Comparison of ENCODE assay signal across 37 cellular contexts in genomic region chr16:70442344-70442743, GRCh38. TPM values are rescaled to one million over a fixed set of nuclear protein-coding genes. Genes with fewer than 3 reads are reported as not detected.
DNase-seq lines count a peak whose midpoint lies in the region; ATAC-seq, FAIRE-seq and TF ChIP-seq lines count a peak whose summit lies in the region.
"Had no signal": no experiment of that assay in that cellular context is flagged by ENCODE, and none has a peak within 500 bp of the region (broad histone marks: within the 10 kb centered on the region; RNA-seq: fewer than 3 reads in every experiment).

No MANE protein-coding gene starts in this region.

- H3K4me1 ChIP-seq in HepG2 (ENCODE audit: insufficient read depth, low read length) (peaks cover 60% of the 10 kb centered on the region), right lobe of liver (peaks cover 0 to 8% (median 0%) of the 10 kb centered on the region in 4 donors), HEK293 (ENCODE audit: control insufficient read depth, insufficient read depth, low read length) (no peaks in the 10 kb centered on the region; the same call in 1 of the 2 replicates), K562 (replicated peaks in 1 of 2; ENCODE audit: control insufficient read depth in 2 of 2, insufficient read depth in 2 of 2, low read length in 2 of 2) (peaks cover 14 to 21% of the 10 kb centered on the region in 2 experiments)

- H3K36me3 ChIP-seq in HepG2 (replicated peaks in 1 of 2; ENCODE audit: control insufficient read depth in 1 of 2, insufficient read depth in 2 of 2, low read length in 2 of 2) (no peaks in the 10 kb centered on the region), right lobe of liver (no peaks in the 10 kb centered on the region), HEK293 (ENCODE audit: control insufficient read depth in 2 of 2, insufficient read depth in 1 of 2, low read length in 2 of 2) (no peaks in the 10 kb centered on the region), K562 (ENCODE audit: control insufficient read depth, insufficient read depth, low read length) (peaks cover 3% of the 10 kb centered on the region; the same call in 1 of the 3 replicates)
- H3K36me3 ChIP-seq: BE2C; BLaER1; BLaER1 treated with 17β-estradiol and CSF1 and Interleukin-3, amounts not matched to agents 10 nM and 100 nM had no signal

- no peak for TF ChIP-seq EP300 in HepG2 (IDR thresholded peaks at IDR 0.05; ENCODE audit: low read depth in 2 of 2, low read length in 2 of 2)
- no peak for TF ChIP-seq EP300 in HepG2 (CRISPR knock-in tag; IDR thresholded peaks at IDR 0.05; ENCODE audit: borderline replicate concordance)
- TF ChIP-seq EP300 in K562 (IDR thresholded peaks at IDR 0.05; ENCODE audit: low read length), result no peak

- H3K79me2 ChIP-seq in HepG2 (ENCODE audit: insufficient read depth, low read length), result peaks cover 12% of the 10 kb centered on the region
- H3K79me2 ChIP-seq in K562 (ENCODE audit: control insufficient read depth, insufficient read depth, low read length), result peaks cover 14% of the 10 kb centered on the region

- BruUV-seq in HepG2 (replicated peaks; lab: Mats Ljungman, UMichigan), result no TSS peak
- BruUV-seq in K562 (replicated peaks; lab: Mats Ljungman, UMichigan), result no TSS peak

- DNase-seq in HepG2 (ENCODE audit: low spot score) (no peak), right lobe of liver (no peak), WTC11 (ENCODE audit: low spot score) (no peak), K562 (ENCODE audit: extremely low read depth in 1 of 4, low spot score in 3 of 4) (no peak), cerebellum (ENCODE audit: low spot score) (no peak), NCI-H226 (no peak)
- DNase-seq: 8988T; ACHN; AML-193; BE2C; C1 segment of cervical spinal cord; Caco-2; Calu3; CD4-positive, alpha-beta memory T cell; CD4-positive, alpha-beta T cell; CD4-positive, CD25-positive, alpha-beta regulatory T cell; CD8-positive, alpha-beta memory T cell; CD8-positive, alpha-beta T cell; COR-L47; DMS 273 treated with DMSO at 0.1 percent for 48 hours; DMS153; DMS53; DMS79; DMS79 treated with DMSO at 0.1 percent for 48 hours; DND-41; EL had no signal

- no peak overlapping the region for H2AFZ ChIP-seq in HepG2 (ENCODE audit: low read length)
- peak overlapping the region; percentile 18; the same call in 1 of the 2 replicates for H2AFZ ChIP-seq in K562 (ENCODE audit: low read depth, low read length)

- H3K4me3 Mint-ChIP-seq in WTC11, result no peak overlapping the region
- H3K4me3 Mint-ChIP-seq: B cell; CD14-positive monocyte; CD4-positive, alpha-beta memory T cell; CD4-positive, alpha-beta T cell; CD8-positive, alpha-beta memory T cell; CD8-positive, alpha-beta T cell had no signal

- no peak overlapping the region for H3K4me2 ChIP-seq in HepG2 (ENCODE audit: low read depth, low read length)
- no peak overlapping the region for H3K4me2 ChIP-seq in K562 (ENCODE audit: insufficient read depth, low read length)
- H3K4me2 ChIP-seq: A549; BLaER1; BLaER1 treated with 17β-estradiol and CSF1 and Interleukin-3, amounts not matched to agents 10 nM and 100 nM had no signal

- H4K20me1 ChIP-seq in HepG2 (ENCODE audit: insufficient read depth, low read length) (no peaks in the 10 kb centered on the region), K562 (replicated peaks; ENCODE audit: control insufficient read depth, insufficient read depth, low read length) (no peaks in the 10 kb centered on the region)

- no peak for TF ChIP-seq RAD21 in HepG2 (CRISPR knock-in tag; IDR thresholded peaks at IDR 0.05)
- no peak for TF ChIP-seq RAD21 in K562 (CRISPR knock-in tag; conservative IDR thresholded peaks at IDR 0.05 in 1 of 2, IDR thresholded peaks at IDR 0.05 in 1 of 2)

- no peaks in the 10 kb centered on the region for H3K27me3 Mint-ChIP-seq in WTC11 (ENCODE audit: low read depth)
- H3K27me3 Mint-ChIP-seq: B cell; CD4-positive, alpha-beta memory T cell; CD4-positive, alpha-beta T cell; CD8-positive, alpha-beta memory T cell had no signal

- no peak overlapping the region for H3K27ac Mint-ChIP-seq in WTC11
- H3K27ac Mint-ChIP-seq: B cell; CD14-positive monocyte; CD4-positive, alpha-beta memory T cell; CD4-positive, alpha-beta T cell; CD8-positive, alpha-beta T cell had no signal

- intact Hi-C loops in HepG2 (cut with micrococcal nuclease; ENCODE audit: unreplicated experiment), result no loop called here
- intact Hi-C loops in right lobe of liver (cut with DNase I), result no loop called here
- intact Hi-C loops in K562 (cut with micrococcal nuclease), result no loop called here

- in situ Hi-C loops in HepG2 (cut with HindIII; ENCODE audit: extremely low pct_ligation_motif_present, low pct_unique_long_range_greater_than_20kb), result no loop called here
- in situ Hi-C loops in K562 (cut with MboI), result no loop called here

- H3K4me3 ChIP-seq in HepG2 (replicated peaks in 1 of 3; ENCODE audit: insufficient read depth in 1 of 3, low read depth in 2 of 3, low read length in 3 of 3), result no peak overlapping the region
- H3K4me3 ChIP-seq in right lobe of liver, result no peak overlapping the region
- no peak overlapping the region for H3K4me3 ChIP-seq in HEK293 (ENCODE audit: low read depth, low read length)
- H3K4me3 ChIP-seq in K562, result no peak overlapping the region
- H3K4me3 ChIP-seq: A549; BLaER1; BLaER1 treated with 17β-estradiol and CSF1 and Interleukin-3, amounts not matched to agents 10 nM and 100 nM had no signal

- H3K9me3 Mint-ChIP-seq in WTC11, result no peaks in the 10 kb centered on the region
- H3K9me3 Mint-ChIP-seq: CD14-positive monocyte; CD4-positive, alpha-beta memory T cell; CD4-positive, alpha-beta T cell; CD8-positive, alpha-beta memory T cell; CD8-positive, alpha-beta T cell had no signal

- no peak overlapping the region for H3K9ac ChIP-seq in HepG2 (ENCODE audit: insufficient read depth, low read depth, low read length)
- no peak overlapping the region for H3K9ac ChIP-seq in K562 (ENCODE audit: insufficient read depth in 1 of 2, low read depth in 2 of 2, low read length in 2 of 2)
- H3K9ac ChIP-seq: BLaER1; BLaER1 treated with 17β-estradiol and CSF1 and Interleukin-3, amounts not matched to agents 10 nM and 100 nM had no signal

- no peaks in the 10 kb centered on the region for H3K9me1 ChIP-seq in K562 (ENCODE audit: control insufficient read depth, insufficient read depth, low read length)

- peaks cover 27% of the 10 kb centered on the region for H3K4me1 Mint-ChIP-seq in WTC11

- no peaks in the 10 kb centered on the region for H3K36me3 Mint-ChIP-seq in WTC11
- H3K36me3 Mint-ChIP-seq: CD14-positive monocyte; CD4-positive, CD25-positive, alpha-beta regulatory T cell had no signal

- no peak overlapping the region for H3K27ac ChIP-seq in HepG2 (ENCODE audit: extremely low read length, insufficient read depth, low read length)
- no peak overlapping the region for H3K27ac ChIP-seq in right lobe of liver
- H3K27ac ChIP-seq in HEK293 (ENCODE audit: extremely low read depth, low read depth, low read length), result no peak overlapping the region
- no peak overlapping the region for H3K27ac ChIP-seq in K562 (ENCODE audit: extremely low read depth, low read depth, low read length)
- H3K27ac ChIP-seq: 22Rv1; A549; BLaER1; BLaER1 treated with 17β-estradiol and CSF1 and Interleukin-3, amounts not matched to agents 10 nM and 100 nM; C4-2B had no signal

- no peaks in the 10 kb centered on the region; a peak in 1 of 5 replicates for H3K27me3 ChIP-seq in HepG2 (ENCODE audit: control insufficient read depth in 1 of 2, insufficient read depth in 2 of 2, low read length in 2 of 2)
- no peaks in the 10 kb centered on the region for H3K27me3 ChIP-seq in right lobe of liver
- no peaks in the 10 kb centered on the region for H3K27me3 ChIP-seq in K562 (ENCODE audit: control insufficient read depth in 2 of 2, insufficient read depth in 2 of 2, low read length in 2 of 2)
- H3K27me3 ChIP-seq: BE2C; BLaER1; BLaER1 treated with 17β-estradiol and CSF1 and Interleukin-3, amounts not matched to agents 10 nM and 100 nM had no signal

- H3K9me3 ChIP-seq in HepG2 (ENCODE audit: low read length) (no peaks in the 10 kb centered on the region), right lobe of liver (no peaks in the 10 kb centered on the region), HEK293 (ENCODE audit: control insufficient read depth, insufficient read depth, low read depth, low read length) (no peaks in the 10 kb centered on the region), K562 (replicated peaks; ENCODE audit: control insufficient read depth, insufficient read depth, low read depth, low read length) (no peaks in the 10 kb centered on the region)
- H3K9me3 ChIP-seq: A549; BE2C; BLaER1; BLaER1 treated with 17β-estradiol and CSF1 and Interleukin-3, amounts not matched to agents 10 nM and 100 nM; Caco-2 had no signal

- FAIRE-seq in HepG2 (lab: Jason Lieb, UNC), result no peak
- FAIRE-seq in K562 (lab: Jason Lieb, UNC), result no peak
- FAIRE-seq: A204.1, A549, D721Med had no signal

- CTCF ChIA-PET in HepG2 (lab: Yijun Ruan, JAX; ENCODE audit: low intra/inter-chr PET ratio, low total read pairs), result no interaction called here
- CTCF ChIA-PET in HEK293 (lab: Yijun Ruan, JAX), result interaction anchor here (0.5 to 0.6 kb wide), 2 partner anchors 38 to 74 kb away, joined by 4 to 5 read pairs; no protein-coding TSS in a partner anchor
- CTCF ChIA-PET in WTC11 (lab: Charles Lee), result no interaction called here
- CTCF ChIA-PET in K562 (lab: Yijun Ruan, JAX; ENCODE audit: low intra/inter-chr PET ratio), result no interaction called here

- POLR2A ChIA-PET in HepG2 (lab: Yijun Ruan, JAX), result interaction anchor here (5.4 to 8.3 kb wide), 3 partner anchors 12 to 62 kb away, joined by 61 to 78 read pairs (median 75); partner anchors contain the start of gene FCSK
- POLR2A ChIA-PET in HEK293 (lab: Yijun Ruan, JAX), result interaction anchor here (0.7 to 6.0 kb wide), 3 partner anchors 10 to 61 kb away, joined by 3 to 31 read pairs (median 20); partner anchors contain the start of gene FCSK
- POLR2A ChIA-PET in WTC11 (lab: Charles Lee), result no interaction called here
- POLR2A ChIA-PET in K562 (lab: Yijun Ruan, JAX), result interaction anchor here (0.5 to 2.1 kb wide), 4 partner anchors 10 to 90 kb away, joined by 3 to 8 read pairs (median 4); no protein-coding TSS in a partner anchor

- 76% methylated on average over 7 of the region's 7 CpGs for WGBS in HepG2 (ENCODE audit: low lambda C conversion rate)
- WGBS in right lobe of liver (ENCODE audit: insufficient coverage, low coverage, low lambda C conversion rate, missing lambda C conversion rate), result 89% methylated on average over 7 of the region's 7 CpGs
- WGBS in K562 (ENCODE audit: insufficient coverage, low coverage, missing lambda C conversion rate), result 88% methylated on average over 6 of the region's 7 CpGs

- TF ChIP-seq CTCF in HepG2 (CRISPR knock-in tag; IDR thresholded peaks at IDR 0.05) (no peak), right lobe of liver (IDR thresholded peaks at IDR 0.05) (no peak), HEK293 (tag by site-specific recombination; IDR thresholded peaks at IDR 0.05) (no peak), WTC11 (IDR thresholded peaks at IDR 0.05) (no peak), K562 (IDR thresholded peaks at IDR 0.05 in 2 of 3, conservative IDR thresholded peaks at IDR 0.05 in 1 of 3; ENCODE audit: insufficient read depth in 2 of 3, low read depth in 1 of 3, low read length in 3 of 3) (no peak)

- TF ChIP-seq POLR2A in HepG2 (IDR thresholded peaks at IDR 0.05; ENCODE audit: insufficient read depth in 1 of 2, low read depth in 2 of 2, low read length in 2 of 2), result no peak
- TF ChIP-seq POLR2A in right lobe of liver (IDR thresholded peaks at IDR 0.05), result no peak
- TF ChIP-seq POLR2A in K562 (conservative IDR thresholded peaks at IDR 0.05), result no peak

- ATAC-seq in HepG2 (no peak), right lobe of liver (no peak), WTC11 (no peak), K562 (no peak), HG02759 (IDR thresholded peaks at IDR 0.05; ENCODE audit: unreplicated experiment) (no peak)
- ATAC-seq: A549; CD8-positive, alpha-beta T cell had no signal

RNA-seq across cellular contexts. Expression of gene ST3GAL2, which starts 3.4 kb away (rescaled TPM):
- 17.8 and 24.9 TPM in 2 replicates for total RNA-seq in HepG2 (2016; rRNA removed; fragmentation: Illumina TruSeq; extraction: Trizol)
- 3.6 TPM in 2 replicates for total RNA-seq in HepG2 (2016; cell fraction: cytosol; rRNA removed; fragmentation: Illumina TruSeq; extraction: Trizol; ENCODE audit: low read depth)
- 15.8 and 25.9 TPM in 2 replicates for total RNA-seq in HepG2 (2016; cell fraction: insoluble cytoplasmic fraction; rRNA removed; fragmentation: Illumina TruSeq; extraction: Trizol)
- 14.6 and 18.9 TPM in 2 replicates for total RNA-seq in HepG2 (2016; cell fraction: membrane; rRNA removed; fragmentation: Illumina TruSeq; extraction: Trizol)
- 15.0 and 18.9 TPM in 2 replicates for total RNA-seq in HepG2 (2016; cell fraction: nucleus; rRNA removed; fragmentation: Illumina TruSeq; extraction: Trizol)
- polyA plus RNA-seq in HepG2 (2011; rRNA removed), result 16.3 and 17.0 TPM in 2 replicates
- polyA plus RNA-seq in HepG2 (2011; cell fraction: cytosol; rRNA removed), result 10.9 and 15.5 TPM in 2 replicates
- polyA plus RNA-seq in HepG2 (2011; cell fraction: nucleus; rRNA removed), result 14.6 and 16.7 TPM in 2 replicates
- polyA plus RNA-seq in HepG2 (2012), result 13.3 and 16.9 TPM in 2 replicates
- polyA plus RNA-seq in HepG2 (2016; cell fraction: cytosol; fragmentation: Illumina TruSeq; extraction: Trizol; ENCODE audit: low read depth), result 2.3 and 2.9 TPM in 2 replicates
- 20.4 and 21.6 TPM in 2 replicates for polyA plus RNA-seq in HepG2 (2016; cell fraction: insoluble cytoplasmic fraction; fragmentation: Illumina TruSeq; extraction: Trizol; ENCODE audit: low read depth)
- 11.6 and 11.9 TPM in 2 replicates for polyA plus RNA-seq in HepG2 (2016; cell fraction: membrane; fragmentation: Illumina TruSeq; extraction: Trizol; ENCODE audit: low read depth)
- polyA plus RNA-seq in HepG2 (2016; cell fraction: nucleus; fragmentation: Illumina TruSeq; extraction: Trizol; ENCODE audit: insufficient read depth, low read depth), result 22.8 and 26.4 TPM in 2 replicates
- 49.4 and 94.6 TPM in 2 replicates for polyA minus RNA-seq in HepG2 (2011; rRNA and poly(A)+ RNA removed; ENCODE audit: low replicate concordance)
- 25.8 and 27.6 TPM in 2 replicates for polyA minus RNA-seq in HepG2 (2011; cell fraction: cytosol; rRNA and poly(A)+ RNA removed)
- polyA minus RNA-seq in HepG2 (2011; cell fraction: nucleus; rRNA and poly(A)+ RNA removed), result 22.4 and 31.0 TPM in 2 replicates
- total RNA-seq in right lobe of liver, result 10 to 100 TPM; 10.4 to 16.7 (median 14.5) TPM
- total RNA-seq in WTC11 (2021), result 46.0 to 49.4 TPM (median 46.2 TPM) in 3 replicates
- total RNA-seq in K562 (2011; cell fraction: chromatin; rRNA removed; ENCODE audit: low replicate concordance), result 87.4 and 216 TPM in 2 replicates
- 182 and 184 TPM in 2 replicates for total RNA-seq in K562 (2011; cell fraction: nucleolus; rRNA removed)
- 128 and 145 TPM in 2 replicates for total RNA-seq in K562 (2011; cell fraction: nucleoplasm; rRNA removed)
- total RNA-seq in K562 (2014; rRNA removed), result 75.5 and 95.5 TPM in 2 replicates
- 23.7 and 31.8 TPM in 2 replicates for total RNA-seq in K562 (2014; rRNA removed; fragmentation: Illumina TruSeq; extraction: Trizol)
- 48.9 and 53.8 TPM in 2 replicates for total RNA-seq in K562 (2015; rRNA removed; fragmentation: Illumina TruSeq; extraction: Trizol)
- 98.9 and 108 TPM in 2 replicates for total RNA-seq in K562 (2021)
- 34.3 and 40.9 TPM in 2 replicates for polyA plus RNA-seq in K562 (2011; rRNA removed)
- 50.0 and 87.1 TPM in 2 replicates for polyA plus RNA-seq in K562 (2011; cell fraction: cytosol; rRNA removed)
- polyA plus RNA-seq in K562 (2011; cell fraction: nucleus; rRNA removed), result 25.8 and 38.5 TPM in 2 replicates
- 67.8 and 92.0 TPM in 2 replicates for polyA plus RNA-seq in K562 (2012)
- 25.1 and 50.7 TPM in 2 replicates for polyA plus RNA-seq in K562 (2014; fragmentation: Illumina TruSeq; extraction: Trizol)
- polyA plus RNA-seq in K562 (2014; fragmentation: Nextera tagmentation; extraction: Ambion mirVana), result 1 to 10 TPM; 1.5 to 2.4 TPM
- polyA plus RNA-seq in K562 (2014; rRNA removed), result 50.5 and 57.8 TPM in 2 replicates
- 57.6 and 96.4 TPM in 2 replicates for polyA minus RNA-seq in K562 (2011; rRNA and poly(A)+ RNA removed)
- polyA minus RNA-seq in K562 (2011; cell fraction: cytosol; rRNA and poly(A)+ RNA removed), result 126 and 151 TPM in 2 replicates
- 24.9 and 34.4 TPM in 2 replicates for polyA minus RNA-seq in K562 (2011; cell fraction: nucleus; rRNA and poly(A)+ RNA removed)
- 30.3 TPM for total RNA-seq in cerebellum

RNA-seq across cellular contexts. Expression of gene FCSK, which starts 12.1 kb away (rescaled TPM):
- 4.9 and 9.1 TPM in 2 replicates for total RNA-seq in HepG2 (2016; rRNA removed; fragmentation: Illumina TruSeq; extraction: Trizol)
- total RNA-seq in HepG2 (2016; cell fraction: cytosol; rRNA removed; fragmentation: Illumina TruSeq; extraction: Trizol; ENCODE audit: low read depth), result 4.4 and 5.2 TPM in 2 replicates
- 4.2 and 8.4 TPM in 2 replicates for total RNA-seq in HepG2 (2016; cell fraction: insoluble cytoplasmic fraction; rRNA removed; fragmentation: Illumina TruSeq; extraction: Trizol)
- total RNA-seq in HepG2 (2016; cell fraction: membrane; rRNA removed; fragmentation: Illumina TruSeq; extraction: Trizol), result 2.6 and 3.0 TPM in 2 replicates
- 12.1 and 12.8 TPM in 2 replicates for total RNA-seq in HepG2 (2016; cell fraction: nucleus; rRNA removed; fragmentation: Illumina TruSeq; extraction: Trizol)
- polyA plus RNA-seq in HepG2 (2011; rRNA removed), result 15.0 and 19.2 TPM in 2 replicates
- 6.7 and 8.3 TPM in 2 replicates for polyA plus RNA-seq in HepG2 (2011; cell fraction: cytosol; rRNA removed)
- 81.8 and 104 TPM in 2 replicates for polyA plus RNA-seq in HepG2 (2011; cell fraction: nucleus; rRNA removed)
- polyA plus RNA-seq in HepG2 (2012), result 6.2 and 6.4 TPM in 2 replicates
- 0.53 and 0.70 TPM in 2 replicates for polyA plus RNA-seq in HepG2 (2016; cell fraction: cytosol; fragmentation: Illumina TruSeq; extraction: Trizol; ENCODE audit: low read depth)
- polyA plus RNA-seq in HepG2 (2016; cell fraction: insoluble cytoplasmic fraction; fragmentation: Illumina TruSeq; extraction: Trizol; ENCODE audit: low read depth), result 3.5 and 3.9 TPM in 2 replicates
- 1.2 and 1.3 TPM in 2 replicates for polyA plus RNA-seq in HepG2 (2016; cell fraction: membrane; fragmentation: Illumina TruSeq; extraction: Trizol; ENCODE audit: low read depth)
- polyA plus RNA-seq in HepG2 (2016; cell fraction: nucleus; fragmentation: Illumina TruSeq; extraction: Trizol; ENCODE audit: insufficient read depth, low read depth), result 28.7 and 33.1 TPM in 2 replicates
- 24.8 and 29.5 TPM in 2 replicates for polyA minus RNA-seq in HepG2 (2011; rRNA and poly(A)+ RNA removed; ENCODE audit: low replicate concordance)
- polyA minus RNA-seq in HepG2 (2011; cell fraction: cytosol; rRNA and poly(A)+ RNA removed), result 4.3 and 5.3 TPM in 2 replicates
- polyA minus RNA-seq in HepG2 (2011; cell fraction: nucleus; rRNA and poly(A)+ RNA removed), result 15.6 and 19.0 TPM in 2 replicates
- 10 to 100 TPM; 10.9 to 16.7 (median 13.4) TPM for total RNA-seq in right lobe of liver
- 7.0 to 10.6 TPM (median 8.6 TPM) in 3 replicates for total RNA-seq in WTC11 (2021)
- 66.2 and 212 TPM in 2 replicates for total RNA-seq in K562 (2011; cell fraction: chromatin; rRNA removed; ENCODE audit: low replicate concordance)
- 117 and 131 TPM in 2 replicates for total RNA-seq in K562 (2011; cell fraction: nucleolus; rRNA removed)
- 80.1 and 84.7 TPM in 2 replicates for total RNA-seq in K562 (2011; cell fraction: nucleoplasm; rRNA removed)
- total RNA-seq in K562 (2014; rRNA removed), result 12.6 and 15.6 TPM in 2 replicates
- total RNA-seq in K562 (2014; rRNA removed; fragmentation: Illumina TruSeq; extraction: Trizol), result 4.7 and 6.9 TPM in 2 replicates
- total RNA-seq in K562 (2015; rRNA removed; fragmentation: Illumina TruSeq; extraction: Trizol), result 7.4 and 7.7 TPM in 2 replicates
- total RNA-seq in K562 (2021), result 18.6 and 19.0 TPM in 2 replicates
- polyA plus RNA-seq in K562 (2011; rRNA removed), result 13.5 and 22.6 TPM in 2 replicates
- polyA plus RNA-seq in K562 (2011; cell fraction: cytosol; rRNA removed), result 16.3 and 19.3 TPM in 2 replicates
- polyA plus RNA-seq in K562 (2011; cell fraction: nucleus; rRNA removed), result 115 and 146 TPM in 2 replicates
- 10.0 and 16.5 TPM in 2 replicates for polyA plus RNA-seq in K562 (2012)
- polyA plus RNA-seq in K562 (2014; fragmentation: Illumina TruSeq; extraction: Trizol), result 8.3 and 9.1 TPM in 2 replicates
- 1 to 10 TPM in 1 of 2 experiments, under 1 TPM in 1; 0.92 to 1.1 TPM for polyA plus RNA-seq in K562 (2014; fragmentation: Nextera tagmentation; extraction: Ambion mirVana)
- 15.1 and 19.9 TPM in 2 replicates for polyA plus RNA-seq in K562 (2014; rRNA removed)
- 7.5 and 9.5 TPM in 2 replicates for polyA minus RNA-seq in K562 (2011; rRNA and poly(A)+ RNA removed)
- polyA minus RNA-seq in K562 (2011; cell fraction: cytosol; rRNA and poly(A)+ RNA removed), result 8.0 and 12.0 TPM in 2 replicates
- polyA minus RNA-seq in K562 (2011; cell fraction: nucleus; rRNA and poly(A)+ RNA removed), result 25.0 and 31.0 TPM in 2 replicates
- total RNA-seq in cerebellum, result 9.5 TPM

Comparison
In these comparisons a context has a peak if more than half of its experiments do, and no peak if none do; other contexts are left out.
1. Of the 241 proteins assayed by ChIP-seq in both HepG2 and K562: peak only in HepG2: none; only in K562: none; in both: ZNF121; in neither: 240.